14 cellular contexts compared by ENCODE assay signal in the genomic region with DNA sequence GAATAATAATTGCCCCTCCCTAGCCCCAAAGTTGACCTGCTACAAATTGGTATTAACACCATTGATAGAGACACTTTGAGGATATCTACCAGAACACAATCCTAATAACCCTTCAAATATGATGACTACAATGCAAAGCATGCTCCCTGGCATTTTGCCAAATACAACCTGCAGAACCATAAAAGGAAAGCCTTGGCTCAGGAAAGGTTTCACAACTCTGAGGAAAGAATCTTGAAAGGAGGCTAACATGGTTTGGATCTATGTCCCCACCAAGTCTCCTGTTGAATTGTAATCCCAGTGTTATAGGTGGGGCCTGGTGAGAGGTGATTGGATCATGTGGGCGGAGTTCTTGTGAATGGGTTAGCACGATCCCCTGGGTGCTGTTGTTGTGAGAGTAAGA.
DNase-seq lines count a peak whose midpoint lies in the region; ATAC-seq and TF ChIP-seq lines count a peak whose summit lies in the region.
"Had no signal": no experiment of that assay in that cellular context is flagged by ENCODE, and none has a peak within 500 bp of the region (broad histone marks: within the 10 kb centered on the region; RNA-seq: fewer than 3 reads in every experiment).

No MANE protein-coding gene starts in this region.

- WGBS in psoas muscle, 3 donors = 90 to 94% (median 90%) methylated on average over 2 of the region's 2 CpGs

- TF ChIP-seq CTCF in psoas muscle (IDR thresholded peaks at IDR 0.05) = no peak

- H3K4me3 ChIP-seq in psoas muscle = no peak overlapping the region
- H3K4me3 ChIP-seq: SJCRH30 had no signal

- TF ChIP-seq RAD21 in Ishikawa (IDR thresholded peaks at IDR 0.05; ENCODE audit: low read depth) = no peak

- H3K27me3 ChIP-seq in psoas muscle (ENCODE audit: insufficient read depth in 3 of 3, low read length in 2 of 3) = no peaks in the 10 kb centered on the region
- H3K27me3 ChIP-seq: SJCRH30 had no signal

- ATAC-seq in left colon (peak; percentile 75), GM19324 (IDR thresholded peaks at IDR 0.05; ENCODE audit: low FRiP score, unreplicated experiment) (no peak), HG03025 (IDR thresholded peaks at IDR 0.05; ENCODE audit: low FRiP score, unreplicated experiment) (no peak), psoas muscle (no peak)
- ATAC-seq: stimulated activated naive B cell treated with anti-CD40 and anti-IgM and Interleukin-4, amounts not matched to agents 10 μg/mL and 1 μg/mL and 100 μg/mL, for 72 hours had no signal

- no peaks in the 10 kb centered on the region for H3K4me1 ChIP-seq in psoas muscle
- H3K4me1 ChIP-seq: SJCRH30 had no signal

- H3K27ac ChIP-seq in psoas muscle = no peak overlapping the region
- H3K27ac ChIP-seq: SJCRH30 had no signal

- H3K36me3 ChIP-seq in psoas muscle (ENCODE audit: insufficient read depth in 1 of 2, low read depth in 1 of 2) = no peaks in the 10 kb centered on the region
- H3K36me3 ChIP-seq: SJCRH30 had no signal

- intact Hi-C loops in left colon (cut with DNase I, micrococcal nuclease) = no loop called here
- intact Hi-C loops in psoas muscle (cut with DNase I) = no loop called here

- DNase-seq in ELR (ENCODE audit: low read depth) (peak; percentile 42), astrocyte of the hippocampus (ENCODE audit: low read depth, low spot score) (peak; percentile 72), left colon (no peak), GDM1 (lab: John Stamatoyannopoulos, UW) (no peak), psoas muscle (no peak)
- DNase-seq: activated CD4-positive, CD25-positive, alpha-beta regulatory T cell; cerebellar nuclear complex; NCI-H1694 treated with DMSO at 0.1 percent for 48 hours; nucleus accumbens; SJCRH30; stimulated activated naive B cell treated with anti-CD40 and anti-IgM and Interleukin-4, amounts not matched to agents 10 μg/mL and 1 μg/mL and 100 μg/mL, for 72 hours had no signal

- TF ChIP-seq EP300 in Ishikawa (IDR thresholded peaks at IDR 0.05; ENCODE audit: borderline replicate concordance) = peak; percentile 77

- no peaks in the 10 kb centered on the region for H3K9me3 ChIP-seq in psoas muscle
- H3K9me3 ChIP-seq: SJCRH30 had no signal

TF ChIP-seq in Ishikawa, 13 proteins besides CTCF, POLR2A, EP300 and RAD21:
- TF ChIP-seq NFIC (IDR thresholded peaks at IDR 0.05) (peak; percentile 97), TAF1 (IDR thresholded peaks at IDR 0.05; ENCODE audit: low read depth) (no peak), FOXM1 (IDR thresholded peaks at IDR 0.05; ENCODE audit: borderline replicate concordance, low read depth) (peak; percentile 19; the same call in 1 of the 2 replicates), CEBPB (IDR thresholded peaks at IDR 0.05) (peak; percentile 95), YY1 (IDR thresholded peaks at IDR 0.05; ENCODE audit: low read depth) (no peak), TEAD4 (IDR thresholded peaks at IDR 0.05) (peak; percentile 73), CREB1 (IDR thresholded peaks at IDR 0.05; ENCODE audit: low read depth) (no peak)
- TF ChIP-seq, protein P1, sequence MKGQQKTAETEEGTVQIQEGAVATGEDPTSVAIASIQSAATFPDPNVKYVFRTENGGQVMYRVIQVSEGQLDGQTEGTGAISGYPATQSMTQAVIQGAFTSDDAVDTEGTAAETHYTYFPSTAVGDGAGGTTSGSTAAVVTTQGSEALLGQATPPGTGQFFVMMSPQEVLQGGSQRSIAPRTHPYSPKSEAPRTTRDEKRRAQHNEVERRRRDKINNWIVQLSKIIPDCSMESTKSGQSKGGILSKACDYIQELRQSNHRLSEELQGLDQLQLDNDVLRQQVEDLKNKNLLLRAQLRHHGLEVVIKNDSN (IDR thresholded peaks at IDR 0.05) = no peak
- TF ChIP-seq, protein P2, sequence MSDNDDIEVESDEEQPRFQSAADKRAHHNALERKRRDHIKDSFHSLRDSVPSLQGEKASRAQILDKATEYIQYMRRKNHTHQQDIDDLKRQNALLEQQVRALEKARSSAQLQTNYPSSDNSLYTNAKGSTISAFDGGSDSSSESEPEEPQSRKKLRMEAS (IDR thresholded peaks at IDR 0.05) = peak; percentile 75

Comparison
In these comparisons a context has a peak if more than half of its experiments do, and no peak if none do; other contexts are left out.
1. DNase-seq: peak in ELR (single experiment) and astrocyte of the hippocampus (single experiment); none in left colon (0 of 2), GDM1 (single experiment) and psoas muscle (0 of 2).